In genomic region chr7:100705341-100705752, GRCh38 we compare ENCODE assay signal across 1 cellular context.
TF ChIP-seq lines count a peak whose summit lies in the region.

No MANE protein-coding gene starts in this region.

TF ChIP-seq in HepG2, 621 proteins besides CTCF, POLR2A, EP300 and RAD21 (continued from another document):
- TF ChIP-seq IRF1 (CRISPR knock-in tag; IDR thresholded peaks at IDR 0.05; ENCODE audit: low read depth) (no peak; the same call in 1 of the 2 replicates), USF2 (IDR thresholded peaks at IDR 0.05; ENCODE audit: low read depth, low read length) (no peak), USF2 (CRISPR knock-in tag; IDR thresholded peaks at IDR 0.05; ENCODE audit: borderline replicate concordance) (peak; percentile 0; the same call in 1 of the 2 replicates), TOPORS (CRISPR knock-in tag; IDR thresholded peaks at IDR 0.05) (no peak), ZMAT5 (CRISPR knock-in tag; IDR thresholded peaks at IDR 0.05; ENCODE audit: borderline replicate concordance, low read depth) (no peak), FIP1L1 (IDR thresholded peaks at IDR 0.05; ENCODE audit: borderline replicate concordance, insufficient read depth, low read depth, low read length) (no peak), ZNF543 (CRISPR knock-in tag; IDR thresholded peaks at IDR 0.05) (peak; percentile 92; the same call in 1 of the 2 replicates), ZBTB34 (CRISPR knock-in tag; IDR thresholded peaks at IDR 0.05) (no peak), ZNF343 (CRISPR knock-in tag; IDR thresholded peaks at IDR 0.05) (no peak; the same call in 1 of the 2 replicates), ZNF501 (CRISPR knock-in tag; IDR thresholded peaks at IDR 0.05) (no peak), ZNF646 (CRISPR knock-in tag; IDR thresholded peaks at IDR 0.05) (0 out of 2 replicates have a peak, but pooled peaks have one; percentile 43), ELF4 (CRISPR knock-in tag; IDR thresholded peaks at IDR 0.05; ENCODE audit: borderline replicate concordance) (no peak), ZNF784 (CRISPR knock-in tag; IDR thresholded peaks at IDR 0.05; ENCODE audit: borderline replicate concordance) (peak; percentile 82), PATZ1 (CRISPR knock-in tag; IDR thresholded peaks at IDR 0.05) (peak; percentile 80), SKIL (CRISPR knock-in tag; IDR thresholded peaks at IDR 0.05; ENCODE audit: borderline replicate concordance) (peak; percentile 17; the same call in 1 of the 2 replicates), AKAP8 (CRISPR knock-in tag; IDR thresholded peaks at IDR 0.05) (no peak; the same call in 1 of the 2 replicates), ZBTB26 (CRISPR knock-in tag; IDR thresholded peaks at IDR 0.05; ENCODE audit: borderline replicate concordance) (no peak; the same call in none of the 2 replicates), FOXJ3 (CRISPR knock-in tag; IDR thresholded peaks at IDR 0.05; ENCODE audit: borderline replicate concordance) (peak; percentile 63; the same call in 1 of the 2 replicates), TBP (CRISPR knock-in tag; IDR thresholded peaks at IDR 0.05) (no peak), ZNF781 (CRISPR knock-in tag; IDR thresholded peaks at IDR 0.05; ENCODE audit: borderline replicate concordance, not compliant biosample characterization) (peak; percentile 12), SP5 (CRISPR knock-in tag; IDR thresholded peaks at IDR 0.05; ENCODE audit: borderline replicate concordance, low read depth) (0 out of 2 replicates have a peak, but pooled peaks have one; percentile 34), ZNF333 (CRISPR knock-in tag; IDR thresholded peaks at IDR 0.05; ENCODE audit: borderline replicate concordance) (peak; percentile 76; the same call in 1 of the 2 replicates), GMEB1 (CRISPR knock-in tag; IDR thresholded peaks at IDR 0.05; ENCODE audit: borderline replicate concordance) (no peak; the same call in 1 of the 2 replicates), GLI4 (CRISPR knock-in tag; IDR thresholded peaks at IDR 0.05; ENCODE audit: borderline replicate concordance) (0 out of 2 replicates have a peak, but pooled peaks have one; percentile 90), MTA1 (CRISPR knock-in tag; IDR thresholded peaks at IDR 0.05; ENCODE audit: borderline replicate concordance) (peak; percentile 73; the same call in 1 of the 2 replicates), ZNF7 (CRISPR knock-in tag; IDR thresholded peaks at IDR 0.05) (no peak), ZSCAN29 (CRISPR knock-in tag; conservative IDR thresholded peaks at IDR 0.05) (peak; percentile 86), MEF2D (CRISPR knock-in tag; IDR thresholded peaks at IDR 0.05) (0 out of 2 replicates have a peak, but pooled peaks have one; percentile 17), PCBP2 (optimal IDR thresholded peaks at IDR 0.05; ENCODE audit: low read depth, low read length, poor library complexity, severe bottlenecking) (no peak), RXRA (CRISPR knock-in tag; IDR thresholded peaks at IDR 0.05) (0 out of 2 replicates have a peak, but pooled peaks have one; percentile 2)
